Comparison of ENCODE assay signal across 8 cellular contexts in the genomic region with DNA sequence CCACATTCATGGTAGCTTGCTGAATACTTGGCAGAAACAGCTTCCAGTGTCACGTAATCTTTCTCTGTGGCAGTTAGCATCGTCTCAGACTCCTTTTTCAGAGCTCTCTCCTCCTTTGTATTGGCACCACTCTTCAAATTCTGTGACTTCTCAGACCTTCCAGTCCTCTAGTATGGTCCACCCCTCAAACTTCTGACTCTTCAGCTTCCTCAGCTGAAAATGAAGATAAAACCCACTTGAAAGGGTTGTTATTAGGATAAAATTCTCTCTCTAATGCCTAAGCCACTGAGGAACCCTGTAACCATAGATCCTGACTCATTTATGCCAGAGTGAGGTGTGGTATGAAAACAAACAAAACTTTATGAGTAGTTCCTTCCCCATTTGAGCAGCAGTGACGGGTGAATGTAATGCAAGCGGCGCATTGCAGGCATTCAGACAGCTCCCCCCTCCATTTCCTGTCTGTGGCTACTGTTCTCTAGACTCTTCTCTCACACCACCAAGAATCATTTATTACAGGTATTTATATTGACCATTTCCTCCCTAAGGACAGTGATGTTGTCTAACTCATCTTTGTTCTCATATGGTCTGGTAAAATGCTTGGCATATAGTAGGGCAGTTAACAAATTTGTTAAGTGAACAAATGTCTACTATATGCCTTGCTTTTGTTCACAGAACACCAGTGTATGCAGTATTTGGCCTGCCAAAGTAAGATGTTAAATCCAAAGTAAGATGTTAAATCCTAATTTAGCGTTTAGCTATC. TPM values are rescaled to one million over a fixed set of nuclear protein-coding genes. Genes with fewer than 3 reads are reported as not detected.
DNase-seq lines count a peak whose midpoint lies in the region; ATAC-seq and TF ChIP-seq lines count a peak whose summit lies in the region.

No MANE protein-coding gene starts in this region.

- no peaks in the 10 kb centered on the region for H3K9me3 ChIP-seq in HUES48 (ENCODE audit: control insufficient read depth, insufficient read depth, low read length)

- H3K4me1 ChIP-seq in HUES48 (ENCODE audit: control insufficient read depth, insufficient read depth, low read length), result peaks cover 46% of the 10 kb centered on the region

- no peak overlapping the region for H3K9ac ChIP-seq in HUES48 (ENCODE audit: low read depth, low read length)

- ATAC-seq in GM21529 (IDR thresholded peaks at IDR 0.05; ENCODE audit: unreplicated experiment) (peak; percentile 99), WTC11 (peak; percentile 76)

- H3K4me1 Mint-ChIP-seq in WTC11, result peaks cover 3% of the 10 kb centered on the region; the same call in 1 of the 2 replicates
- H3K4me1 Mint-ChIP-seq in chondrocyte (ENCODE audit: low read depth), result peaks cover 11% of the 10 kb centered on the region

- POLR2A ChIA-PET in WTC11 (lab: Charles Lee), result interaction anchor here (0.6 kb wide), 1 partner anchor 908 kb away, joined by 3 read pairs; no protein-coding TSS in a partner anchor

- H3K27ac ChIP-seq in HUES48 (ENCODE audit: low read depth, low read length), result peak overlapping the region; percentile 65

- TF ChIP-seq CTCF in WTC11 (IDR thresholded peaks at IDR 0.05) (no peak), chondrocyte (IDR thresholded peaks at IDR 0.05) (peak; percentile 12)

- no peak overlapping the region; the same call in 1 of the 2 replicates for H3K4me3 ChIP-seq in HUES48 (ENCODE audit: low read depth, low read length)

- CTCF ChIA-PET in WTC11 (lab: Charles Lee), result interaction anchor here (0.6 to 1.3 kb wide), 2 partner anchors 69 to 230 kb away, joined by 5 read pairs; no protein-coding TSS in a partner anchor

- H3K27ac Mint-ChIP-seq in WTC11 (no peak overlapping the region), chondrocyte (ENCODE audit: unreplicated experiment) (no peak overlapping the region)

- H3K4me3 Mint-ChIP-seq in WTC11, result no peak overlapping the region
- H3K4me3 Mint-ChIP-seq in chondrocyte (ENCODE audit: unreplicated experiment), result no peak overlapping the region

- H3K9me3 Mint-ChIP-seq in WTC11 (no peaks in the 10 kb centered on the region), chondrocyte (ENCODE audit: low read depth) (no peaks in the 10 kb centered on the region)

- H3K27me3 Mint-ChIP-seq in WTC11 (ENCODE audit: low read depth) (no peaks in the 10 kb centered on the region), chondrocyte (ENCODE audit: low read depth) (no peaks in the 10 kb centered on the region)

- no peaks in the 10 kb centered on the region for H3K27me3 ChIP-seq in HUES48 (ENCODE audit: control insufficient read depth, insufficient read depth, low read length)

- DNase-seq in DMS153 treated with DMSO at 0.1 percent for 48 hours (lab: John Stamatoyannopoulos, UW; ENCODE audit: unreplicated experiment) (peak; percentile 48), WTC11 (ENCODE audit: low spot score) (no peak), chondrocyte (ENCODE audit: low spot score) (no peak), middle frontal gyrus (ENCODE audit: extremely low spot score, low spot score) (peak; percentile 3), NCI-H2107 (lab: John Stamatoyannopoulos, UW) (no peak)
- peak; percentile 31 to 46 for DNase-seq in stimulated activated CD8-positive, alpha-beta memory T cell treated with anti-CD3 and anti-CD28 coated beads, Interleukin-4, amount 100 ng/mL, for 4 hours (ENCODE audit: low read depth in 2 of 2, low spot score in 1 of 2)

- no peaks in the 10 kb centered on the region for H3K36me3 Mint-ChIP-seq in WTC11
- H3K36me3 Mint-ChIP-seq in chondrocyte (ENCODE audit: low read depth), result no peaks in the 10 kb centered on the region

- H3K36me3 ChIP-seq in HUES48 (ENCODE audit: control insufficient read depth, insufficient read depth, low read length), result no peaks in the 10 kb centered on the region

TF ChIP-seq in WTC11, 78 proteins besides CTCF, POLR2A, EP300 and RAD21:
- TF ChIP-seq SMAD3 (CRISPR knock-in tag; IDR thresholded peaks at IDR 0.05; ENCODE audit: borderline replicate concordance), result no peak

RNA-seq across cellular contexts. Expression of gene GALNT1, which starts 35.3 kb away (rescaled TPM):
- total RNA-seq in WTC11 (2021), result 63.1 to 80.1 TPM (median 71.7 TPM) in 3 replicates
- 209 to 255 TPM (median 228 TPM) in 3 replicates for total RNA-seq in chondrocyte

Comparison
In these comparisons a context has a peak if more than half of its experiments do, and no peak if none do; other contexts are left out.
1. DNase-seq: peak in DMS153 treated with DMSO at 0.1 percent for 48 hours (single experiment), middle frontal gyrus (single experiment) and stimulated activated CD8-positive, alpha-beta memory T cell treated with anti-CD3 and anti-CD28 coated beads, Interleukin-4, amount 100 ng/mL, for 4 hours (2 of 2); none in WTC11 (single experiment), chondrocyte (single experiment) and NCI-H2107 (single experiment).